Comparison of ENCODE assay signal across 17 cellular contexts in genomic region chr2:50649626-50650397, GRCh38.
DNase-seq lines count a peak whose midpoint lies in the region; ATAC-seq and TF ChIP-seq lines count a peak whose summit lies in the region.
"Had no signal": no experiment of that assay in that cellular context is flagged by ENCODE, and none has a peak within 500 bp of the region (broad histone marks: within the 10 kb centered on the region; RNA-seq: fewer than 3 reads in every experiment).

No MANE protein-coding gene starts in this region.

- H3K4me3 Mint-ChIP-seq in type B pancreatic cell: no peak overlapping the region
- H3K4me3 Mint-ChIP-seq: activated CD8-positive, alpha-beta T cell treated with anti-CD3 and anti-CD28 coated beads, Interleukin-2, amount 10 ng/mL, durations not matched to agents 7 days and 5 days; activated naive CD8-positive, alpha-beta T cell treated with anti-CD3 and anti-CD28 coated beads, Interleukin-2, amount 50 U/mL, for 24 hours; CD4-positive, alpha-beta T cell; stimulated activated naive CD8-positive, alpha-beta T cell treated with anti-CD3 and anti-CD28 coated beads, Interleukin-15, amount 100 ng/mL, for 72 hours; T-cell had no signal

- TF ChIP-seq CTCF in type B pancreatic cell (conservative IDR thresholded peaks at IDR 0.05): no peak

- H3K27me3 Mint-ChIP-seq in type B pancreatic cell: peaks cover 4% of the 10 kb centered on the region
- H3K27me3 Mint-ChIP-seq: activated naive CD8-positive, alpha-beta T cell treated with anti-CD3 and anti-CD28 coated beads, Interleukin-2, amount 50 U/mL, for 24 hours; CD4-positive, alpha-beta T cell; stimulated activated naive CD8-positive, alpha-beta T cell treated with anti-CD3 and anti-CD28 coated beads, Interleukin-15, amount 100 ng/mL, for 72 hours; T-cell had no signal

- no peaks in the 10 kb centered on the region for H3K4me1 ChIP-seq in ectodermal cell (ENCODE audit: control insufficient read depth, insufficient read depth, low read length)
- peaks cover 13% of the 10 kb centered on the region for H3K4me1 ChIP-seq in mesodermal cell (ENCODE audit: control insufficient read depth, insufficient read depth, low read length, poor library complexity, severe bottlenecking)

- H3K36me3 Mint-ChIP-seq in type B pancreatic cell: no peaks in the 10 kb centered on the region
- H3K36me3 Mint-ChIP-seq: T-cell had no signal

- no peaks in the 10 kb centered on the region for H3K36me3 ChIP-seq in ectodermal cell (ENCODE audit: control insufficient read depth, insufficient read depth, low read length)
- no peaks in the 10 kb centered on the region for H3K36me3 ChIP-seq in mesodermal cell (ENCODE audit: control insufficient read depth, insufficient read depth, low read length)

- no peak for ATAC-seq in HG03025 (IDR thresholded peaks at IDR 0.05; ENCODE audit: low FRiP score, unreplicated experiment)
- ATAC-seq: activated CD8-positive, alpha-beta T cell treated with anti-CD3 and anti-CD28 coated beads, Interleukin-2, amount 10 ng/mL, durations not matched to agents 7 days and 5 days; activated naive CD8-positive, alpha-beta T cell treated with anti-CD3 and anti-CD28 coated beads, Interleukin-2, amount 50 U/mL, for 24 hours; Right ventricle myocardium inferior; stimulated activated naive CD8-positive, alpha-beta T cell treated with anti-CD3 and anti-CD28 coated beads, Interleukin-15, amount 100 ng/mL, for 72 hours; T-cell had no signal

- no peaks in the 10 kb centered on the region for H3K9me3 Mint-ChIP-seq in type B pancreatic cell

- H3K27ac Mint-ChIP-seq in type B pancreatic cell: no peak overlapping the region
- H3K27ac Mint-ChIP-seq: activated CD8-positive, alpha-beta T cell treated with anti-CD3 and anti-CD28 coated beads, Interleukin-2, amount 10 ng/mL, durations not matched to agents 7 days and 5 days; activated naive CD8-positive, alpha-beta T cell treated with anti-CD3 and anti-CD28 coated beads, Interleukin-2, amount 50 U/mL, for 24 hours; CD4-positive, alpha-beta T cell; T-cell had no signal

- no peaks in the 10 kb centered on the region for H3K27me3 ChIP-seq in ectodermal cell (ENCODE audit: control insufficient read depth, insufficient read depth, low read length, poor library complexity, severe bottlenecking)

- peaks cover 8% of the 10 kb centered on the region for H3K4me1 Mint-ChIP-seq in type B pancreatic cell (ENCODE audit: unreplicated experiment)
- H3K4me1 Mint-ChIP-seq: activated naive CD8-positive, alpha-beta T cell treated with anti-CD3 and anti-CD28 coated beads, Interleukin-2, amount 50 U/mL, for 24 hours; stimulated activated naive CD8-positive, alpha-beta T cell treated with anti-CD3 and anti-CD28 coated beads, Interleukin-15, amount 100 ng/mL, for 72 hours; T-cell had no signal

- DNase-seq in A172 (ENCODE audit: low spot score) (peak; percentile 23), OCI-M2 (lab: John Stamatoyannopoulos, UW; ENCODE audit: unreplicated experiment) (peak; percentile 8), SW 1271 (lab: John Stamatoyannopoulos, UW) (no peak), NCI-H1417 treated with DMSO at 0.1 percent for 48 hours (lab: John Stamatoyannopoulos, UW) (no peak), type B pancreatic cell (ENCODE audit: extremely low spot score, unreplicated experiment) (no peak)
- DNase-seq: activated CD8-positive, alpha-beta T cell treated with anti-CD3 and anti-CD28 coated beads, Interleukin-2, amount 10 ng/mL, durations not matched to agents 7 days and 5 days; activated naive CD8-positive, alpha-beta T cell treated with anti-CD3 and anti-CD28 coated beads, Interleukin-2, amount 50 U/mL, for 24 hours; CD4-positive, alpha-beta T cell; NCI-H1694 treated with DMSO at 0.1 percent for 48 hours; NCI-H446; NK-92 treated with Interleukin-12 subunit alpha and Interleukin-12 subunit beta, amount 100 ng/mL, for 24 hours; stimulated activated naive CD8-positive, alpha-beta T cell treated with anti-CD3 and anti-CD28 coated beads, Interleukin-15, amount 100 ng/mL, for 72 hours; T-cell had no signal

- H3K9me3 ChIP-seq in ectodermal cell (ENCODE audit: control insufficient read depth, low read length) (no peaks in the 10 kb centered on the region), mesodermal cell (ENCODE audit: control insufficient read depth, low read length) (no peaks in the 10 kb centered on the region)

- H3K4me3 ChIP-seq in ectodermal cell (ENCODE audit: insufficient read depth, low read depth, low read length) (no peak overlapping the region), mesodermal cell (ENCODE audit: extremely low read depth, insufficient read depth, low read length, poor library complexity, severe bottlenecking) (no peak overlapping the region)

- H3K27ac ChIP-seq in ectodermal cell (ENCODE audit: insufficient read depth, low read depth, low read length, poor library complexity, severe bottlenecking) (peak overlapping the region; percentile 26), mesodermal cell (ENCODE audit: low read depth, low read length, severe bottlenecking) (peak overlapping the region; percentile 81)

- 83 to 92% methylated on average over 4 of the region's 4 CpGs for WGBS in ectodermal cell, 2 experiments
- WGBS in mesodermal cell (ENCODE audit: insufficient coverage in 2 of 2), 2 experiments: 88 to 100% methylated on average over 2 to 3 of the region's 4 CpGs

Comparison
In these comparisons a context has a peak if more than half of its experiments do, and no peak if none do; other contexts are left out.
1. DNase-seq: peak in A172 (single experiment) and OCI-M2 (single experiment); none in SW 1271 (0 of 2), NCI-H1417 treated with DMSO at 0.1 percent for 48 hours (single experiment) and type B pancreatic cell (single experiment).